1 cellular context compared by ENCODE assay signal in the genomic region with DNA sequence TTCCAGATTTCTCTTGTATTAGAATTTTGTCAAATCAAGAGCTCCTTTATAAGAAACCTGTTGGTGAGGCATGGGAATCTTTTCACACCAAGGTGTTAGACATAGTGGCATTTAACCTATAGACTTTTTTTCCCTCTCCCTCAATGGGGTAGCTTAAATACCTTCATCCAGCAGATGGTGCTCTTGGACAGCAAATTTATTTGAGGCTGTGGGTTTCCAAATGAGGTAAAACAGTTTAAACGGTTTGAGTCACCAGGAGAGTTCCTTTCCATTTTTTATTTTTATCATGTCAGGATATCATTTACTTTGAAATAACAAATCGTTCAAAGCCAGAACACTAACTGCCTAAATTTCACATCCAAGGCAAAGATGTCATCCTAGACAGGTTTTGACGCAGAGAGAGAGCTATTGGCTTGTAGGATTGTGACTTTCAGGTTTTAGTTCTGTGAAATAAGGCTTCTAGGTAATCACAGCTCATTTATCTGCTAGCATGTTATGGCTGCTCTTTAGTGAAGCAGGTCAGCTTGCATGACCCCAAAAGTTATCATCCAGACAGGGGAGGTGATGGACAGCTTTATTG.
A peak's percentile ranks its signal among the peaks of the same experiment; 100 is the strongest.
TF ChIP-seq lines count a peak whose summit lies in the region.

No MANE protein-coding gene starts in this region.

TF ChIP-seq in A549, 52 proteins besides CTCF, POLR2A, EP300 and RAD21 (continued from another document):
- TF ChIP-seq, protein P1, sequence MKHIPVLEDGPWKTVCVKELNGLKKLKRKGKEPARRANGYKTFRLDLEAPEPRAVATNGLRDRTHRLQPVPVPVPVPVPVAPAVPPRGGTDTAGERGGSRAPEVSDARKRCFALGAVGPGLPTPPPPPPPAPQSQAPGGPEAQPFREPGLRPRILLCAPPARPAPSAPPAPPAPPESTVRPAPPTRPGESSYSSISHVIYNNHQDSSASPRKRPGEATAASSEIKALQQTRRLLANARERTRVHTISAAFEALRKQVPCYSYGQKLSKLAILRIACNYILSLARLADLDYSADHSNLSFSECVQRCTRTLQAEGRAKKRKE (CRISPR knock-in tag; IDR thresholded peaks at IDR 0.05; ENCODE audit: low read depth), result no peak
- peak; percentile 72 for TF ChIP-seq SMC3 (IDR thresholded peaks at IDR 0.05)
